9 cellular contexts compared by ENCODE assay signal in genomic region chr12:9590441-9590840, GRCh38. TPM values are rescaled to one million over a fixed set of nuclear protein-coding genes. Genes with fewer than 3 reads are reported as not detected.
"Had no signal": no experiment of that assay in that cellular context is flagged by ENCODE, and none has a peak within 500 bp of the region (broad histone marks: within the 10 kb centered on the region; RNA-seq: fewer than 3 reads in every experiment).

No MANE protein-coding gene starts in this region.

- H3K4me3 ChIP-seq: GM12878 had no signal

- ATAC-seq: GM12878 had no signal

- FAIRE-seq: G401.6, GM12878, GM12891, GM12892, GM18507, GM19239 had no signal

- DNase-seq: GDM1, GF-D8 had no signal

RNA-seq across cellular contexts. Expression of gene KLRB1, which starts 17.3 kb away (rescaled TPM):
- total RNA-seq: G401, GM12878 had no signal
- polyA plus RNA-seq: GM12878 had no signal
